In genomic region chr7:17633099-17633498, GRCh38 we compare ENCODE assay signal across 14 cellular contexts.
A peak's percentile ranks its signal among the peaks of the same experiment; 100 is the strongest.
DNase-seq lines count a peak whose midpoint lies in the region; ATAC-seq, FAIRE-seq and TF ChIP-seq lines count a peak whose summit lies in the region.
"Had no signal": no experiment of that assay in that cellular context is flagged by ENCODE, and none has a peak within 500 bp of the region (broad histone marks: within the 10 kb centered on the region; RNA-seq: fewer than 3 reads in every experiment).

No MANE protein-coding gene starts in this region.

- DNase-seq in AG10803 (ENCODE audit: low read depth) (peak; percentile 71), HS-27A (ENCODE audit: low read depth) (peak; percentile 31), bronchial epithelial cell (ENCODE audit: low read depth) (peak; percentile 92), left lung (no peak), G401 (ENCODE audit: low spot score) (no peak)
- no peak for DNase-seq in activated naive CD8-positive, alpha-beta T cell treated with anti-CD3 and anti-CD28 coated beads, Interleukin-2, amount 50 U/mL, for 24 hours
- DNase-seq: activated CD4-positive, alpha-beta T cell treated with anti-CD3 and anti-CD28 coated beads, Interleukin-2, amount 10 ng/mL, durations not matched to agents 7 days and 5 days; activated effector memory CD4-positive, alpha-beta T cell treated with anti-CD3 and anti-CD28 coated beads, Interleukin-2, amount 50 U/mL, for 16 hours; BE2C; GDM1; NCI-H1930 had no signal

- in situ Hi-C loops in G401 (cut with HindIII; ENCODE audit: low sequenced_read_pairs), result no loop called here

- H3K27ac Mint-ChIP-seq in activated naive CD8-positive, alpha-beta T cell treated with anti-CD3 and anti-CD28 coated beads, Interleukin-2, amount 50 U/mL, for 24 hours, result no peak overlapping the region
- H3K27ac Mint-ChIP-seq: activated CD4-positive, alpha-beta T cell treated with anti-CD3 and anti-CD28 coated beads, Interleukin-2, amount 10 ng/mL, durations not matched to agents 7 days and 5 days had no signal

- H3K27me3 ChIP-seq in bronchial epithelial cell (ENCODE audit: control insufficient read depth, insufficient read depth, low read length) (no peaks in the 10 kb centered on the region), left lung (no peaks in the 10 kb centered on the region)
- H3K27me3 ChIP-seq: BE2C had no signal

- no peaks in the 10 kb centered on the region for H3K9me3 Mint-ChIP-seq in activated naive CD8-positive, alpha-beta T cell treated with anti-CD3 and anti-CD28 coated beads, Interleukin-2, amount 50 U/mL, for 24 hours
- H3K9me3 Mint-ChIP-seq: activated CD4-positive, alpha-beta T cell treated with anti-CD3 and anti-CD28 coated beads, Interleukin-2, amount 10 ng/mL, durations not matched to agents 7 days and 5 days; central memory CD8-positive, alpha-beta T cell had no signal

- no peaks in the 10 kb centered on the region for H3K9me3 ChIP-seq in left lung
- H3K9me3 ChIP-seq: BE2C had no signal

- intact Hi-C loops in left lung (cut with DNase I), result no loop called here

- H3K27me3 Mint-ChIP-seq in activated naive CD8-positive, alpha-beta T cell treated with anti-CD3 and anti-CD28 coated beads, Interleukin-2, amount 50 U/mL, for 24 hours, result peaks cover 5% of the 10 kb centered on the region

- TF ChIP-seq CTCF in AG10803 (conservative IDR thresholded peaks at IDR 0.05; ENCODE audit: low read length) (no peak), bronchial epithelial cell (IDR thresholded peaks at IDR 0.05; ENCODE audit: insufficient read depth, low read length, severe bottlenecking) (no peak), left lung (IDR thresholded peaks at IDR 0.05) (no peak)

- H3K4me3 ChIP-seq in AG10803 (ENCODE audit: low read length), result no peak overlapping the region
- H3K4me3 ChIP-seq in bronchial epithelial cell (ENCODE audit: low read depth, low read length), result no peak overlapping the region
- H3K4me3 ChIP-seq in left lung, result no peak overlapping the region

- no peaks in the 10 kb centered on the region for H3K4me1 Mint-ChIP-seq in activated naive CD8-positive, alpha-beta T cell treated with anti-CD3 and anti-CD28 coated beads, Interleukin-2, amount 50 U/mL, for 24 hours
- H3K4me1 Mint-ChIP-seq: activated CD4-positive, alpha-beta T cell treated with anti-CD3 and anti-CD28 coated beads, Interleukin-2, amount 10 ng/mL, durations not matched to agents 7 days and 5 days; central memory CD8-positive, alpha-beta T cell had no signal

- no peaks in the 10 kb centered on the region for H3K36me3 Mint-ChIP-seq in activated naive CD8-positive, alpha-beta T cell treated with anti-CD3 and anti-CD28 coated beads, Interleukin-2, amount 50 U/mL, for 24 hours (ENCODE audit: low read depth)

- no peaks in the 10 kb centered on the region for H3K36me3 ChIP-seq in bronchial epithelial cell (ENCODE audit: control insufficient read depth, insufficient read depth, low read length)
- no peaks in the 10 kb centered on the region for H3K36me3 ChIP-seq in left lung
- H3K36me3 ChIP-seq: BE2C had no signal

- peaks cover 0 to 5% of the 10 kb centered on the region in 2 donors for H3K4me1 ChIP-seq in left lung
- H3K4me1 ChIP-seq: BE2C had no signal

- H3K4me3 Mint-ChIP-seq in activated naive CD8-positive, alpha-beta T cell treated with anti-CD3 and anti-CD28 coated beads, Interleukin-2, amount 50 U/mL, for 24 hours, result no peak overlapping the region
- H3K4me3 Mint-ChIP-seq: activated CD4-positive, alpha-beta T cell treated with anti-CD3 and anti-CD28 coated beads, Interleukin-2, amount 10 ng/mL, durations not matched to agents 7 days and 5 days; central memory CD8-positive, alpha-beta T cell had no signal

- ATAC-seq in left lung (peak; percentile 49), HG03460 (IDR thresholded peaks at IDR 0.05; ENCODE audit: unreplicated experiment) (no peak), GM21825 (IDR thresholded peaks at IDR 0.05; ENCODE audit: unreplicated experiment) (no peak)
- no peak for ATAC-seq in activated naive CD8-positive, alpha-beta T cell treated with anti-CD3 and anti-CD28 coated beads, Interleukin-2, amount 50 U/mL, for 24 hours

- H3K27ac ChIP-seq in left lung, result peak overlapping the region in 1 of 2 donors; percentile 9

- no peak for FAIRE-seq in bronchial epithelial cell (lab: Jason Lieb, UNC)

Comparison
In these comparisons a context has a peak if more than half of its experiments do, and no peak if none do; other contexts are left out.
1. DNase-seq: peak in AG10803 (single experiment), HS-27A (single experiment) and bronchial epithelial cell (single experiment); none in left lung (0 of 2), G401 (single experiment) and activated naive CD8-positive, alpha-beta T cell treated with anti-CD3 and anti-CD28 coated beads, Interleukin-2, amount 50 U/mL, for 24 hours (single experiment).